15 cellular contexts compared by ENCODE assay signal in genomic region chr3:50122661-50123391, GRCh38. TPM values are rescaled to one million over a fixed set of nuclear protein-coding genes. Genes with fewer than 3 reads are reported as not detected.
A peak's percentile ranks its signal among the peaks of the same experiment; 100 is the strongest.
DNase-seq lines count a peak whose midpoint lies in the region; ATAC-seq and TF ChIP-seq lines count a peak whose summit lies in the region.
"Had no signal": no experiment of that assay in that cellular context is flagged by ENCODE, and none has a peak within 500 bp of the region (broad histone marks: within the 10 kb centered on the region; RNA-seq: fewer than 3 reads in every experiment).

No MANE protein-coding gene starts in this region.

- intact Hi-C loops in left ventricle myocardium inferior (cut with micrococcal nuclease) = no loop called here
- intact Hi-C loops in cardiac septum (cut with DNase I) = loop anchor here (5.0 kb wide), 1 partner anchor 149 kb away; no protein-coding TSS in a partner anchor
- intact Hi-C loops in natural killer cell (cut with micrococcal nuclease) = loop anchor here (5.0 kb wide), 1 partner anchor 149 kb away; no protein-coding TSS in a partner anchor

- H3K27me3 Mint-ChIP-seq in activated T-helper 17 cell treated with anti-CD3 and anti-CD28 coated beads, Interleukin-2, amount 50 U/mL, for 72 hours = no peaks in the 10 kb centered on the region
- H3K27me3 Mint-ChIP-seq in natural killer cell (ENCODE audit: low read depth in 2 of 2) = no peaks in the 10 kb centered on the region
- H3K27me3 Mint-ChIP-seq: activated CD4-positive, alpha-beta memory T cell treated with anti-CD3 and anti-CD28 coated beads for 36 hours; stimulated activated naive CD8-positive, alpha-beta T cell treated with anti-CD3 and anti-CD28 coated beads, Interleukin-15, Interleukin-2, amounts not matched to agents 100 ng/mL and 50 ng/mL, for 24 hours had no signal

- no peaks in the 10 kb centered on the region for H3K4me1 Mint-ChIP-seq in activated T-helper 17 cell treated with anti-CD3 and anti-CD28 coated beads, Interleukin-2, amount 50 U/mL, for 72 hours
- peaks cover 8% of the 10 kb centered on the region in 2 donors for H3K4me1 Mint-ChIP-seq in natural killer cell

- no peaks in the 10 kb centered on the region for H3K9me3 ChIP-seq in left ventricle myocardium inferior (replicated peaks)
- H3K9me3 ChIP-seq: uterus had no signal

- H3K4me1 ChIP-seq in left ventricle myocardium inferior = peaks cover 29% of the 10 kb centered on the region

- no peaks in the 10 kb centered on the region for H3K27me3 ChIP-seq in left ventricle myocardium inferior (ENCODE audit: low read depth)
- H3K27me3 ChIP-seq: uterus had no signal

- H3K36me3 Mint-ChIP-seq in activated T-helper 17 cell treated with anti-CD3 and anti-CD28 coated beads, Interleukin-2, amount 50 U/mL, for 72 hours (ENCODE audit: low read depth) = peaks cover 26% of the 10 kb centered on the region
- no peaks in the 10 kb centered on the region for H3K36me3 Mint-ChIP-seq in natural killer cell

- DNase-seq in left ventricle myocardium inferior = peak; percentile 2
- no peak for DNase-seq in cardiac septum (ENCODE audit: low spot score)
- no peak for DNase-seq in natural killer cell
- DNase-seq in substantia nigra (lab: John Stamatoyannopoulos, UW) = no peak
- DNase-seq in OCI-M2 (lab: John Stamatoyannopoulos, UW; ENCODE audit: unreplicated experiment) = no peak
- DNase-seq in midbrain (lab: John Stamatoyannopoulos, UW) = no peak
- DNase-seq: activated CD4-positive, alpha-beta memory T cell treated with anti-CD3 and anti-CD28 coated beads for 36 hours; amniotic stem cell; NCI-H1092 treated with DMSO at 0.1 percent for 48 hours; uterus had no signal

- no peak overlapping the region for H3K4me3 Mint-ChIP-seq in activated T-helper 17 cell treated with anti-CD3 and anti-CD28 coated beads, Interleukin-2, amount 50 U/mL, for 72 hours
- H3K4me3 Mint-ChIP-seq in natural killer cell = no peak overlapping the region
- H3K4me3 Mint-ChIP-seq: activated CD4-positive, alpha-beta memory T cell treated with anti-CD3 and anti-CD28 coated beads for 36 hours; activated T-helper 1 cell treated with anti-CD3 and anti-CD28 coated beads, Interleukin-12 subunit alpha, Interleukin-12 subunit beta, Interleukin-2, Interleukin-4 antibody, amounts not matched to agents 30 ng/mL and 10 ng/mL and 1 ng/mL, durations not matched to agents 14 hours and 24 hours and 36 hours; stimulated activated naive CD8-positive, alpha-beta T cell treated with anti-CD3 and anti-CD28 coated beads, Interleukin-15, Interleukin-2, amounts not matched to agents 100 ng/mL and 50 ng/mL, for 24 hours had no signal

- H3K9me3 Mint-ChIP-seq in activated T-helper 17 cell treated with anti-CD3 and anti-CD28 coated beads, Interleukin-2, amount 50 U/mL, for 72 hours = no peaks in the 10 kb centered on the region
- H3K9me3 Mint-ChIP-seq in natural killer cell = no peaks in the 10 kb centered on the region
- H3K9me3 Mint-ChIP-seq: activated CD4-positive, alpha-beta memory T cell treated with anti-CD3 and anti-CD28 coated beads for 36 hours; activated T-helper 1 cell treated with anti-CD3 and anti-CD28 coated beads, Interleukin-12 subunit alpha, Interleukin-12 subunit beta, Interleukin-2, Interleukin-4 antibody, amounts not matched to agents 30 ng/mL and 10 ng/mL and 1 ng/mL, durations not matched to agents 14 hours and 24 hours and 36 hours; stimulated activated naive CD8-positive, alpha-beta T cell treated with anti-CD3 and anti-CD28 coated beads, Interleukin-15, Interleukin-2, amounts not matched to agents 100 ng/mL and 50 ng/mL, for 24 hours had no signal

- peaks cover 36% of the 10 kb centered on the region for H3K36me3 ChIP-seq in left ventricle myocardium inferior
- H3K36me3 ChIP-seq: uterus had no signal

- no peak overlapping the region for H3K4me3 ChIP-seq in left ventricle myocardium inferior
- H3K4me3 ChIP-seq: uterus had no signal

- H3K27ac ChIP-seq in left ventricle myocardium inferior (replicated peaks) (no peak overlapping the region), substantia nigra (ENCODE audit: low read depth, low read length, poor library complexity, severe bottlenecking) (no peak overlapping the region)
- H3K27ac ChIP-seq: KMS-11, uterus had no signal

- ATAC-seq in activated T-helper 17 cell treated with anti-CD3 and anti-CD28 coated beads, Interleukin-2, amount 50 U/mL, for 72 hours (replicated peaks) = no peak
- ATAC-seq in natural killer cell (no peak), HG03469 (IDR thresholded peaks at IDR 0.05; ENCODE audit: unreplicated experiment) (no peak)

- no peak for TF ChIP-seq CTCF in left ventricle myocardium inferior (IDR thresholded peaks at IDR 0.05; ENCODE audit: borderline replicate concordance)
- TF ChIP-seq CTCF in natural killer cell (IDR thresholded peaks at IDR 0.05) = no peak

- H3K27ac Mint-ChIP-seq in activated T-helper 17 cell treated with anti-CD3 and anti-CD28 coated beads, Interleukin-2, amount 50 U/mL, for 72 hours = peak overlapping the region; percentile 79
- H3K27ac Mint-ChIP-seq in natural killer cell = peak overlapping the region; percentile 62 to 74
- H3K27ac Mint-ChIP-seq: activated CD4-positive, alpha-beta memory T cell treated with anti-CD3 and anti-CD28 coated beads for 36 hours; activated T-helper 1 cell treated with anti-CD3 and anti-CD28 coated beads, Interleukin-12 subunit alpha, Interleukin-12 subunit beta, Interleukin-2, Interleukin-4 antibody, amounts not matched to agents 30 ng/mL and 10 ng/mL and 1 ng/mL, durations not matched to agents 14 hours and 24 hours and 36 hours; stimulated activated naive CD8-positive, alpha-beta T cell treated with anti-CD3 and anti-CD28 coated beads, Interleukin-15, Interleukin-2, amounts not matched to agents 100 ng/mL and 50 ng/mL, for 24 hours had no signal

RNA-seq across cellular contexts. Expression of gene SEMA3F, which starts 32.3 kb away (rescaled TPM):
- total RNA-seq in left ventricle myocardium inferior (10.2 TPM), cardiac septum (10.0 TPM), natural killer cell (1 to 10 TPM in 1 of 3 donors, under 1 TPM in 2; 0.16 to 1.1 (median 0.78) TPM)
- total RNA-seq in activated T-helper 17 cell treated with anti-CD3 and anti-CD28 coated beads, Interleukin-2, amount 50 U/mL, for 72 hours = 1 to 10 TPM in 1 of 2 donors, not detected in 1; 1.5 TPM

RNA-seq across cellular contexts. Expression of gene RBM5, which starts 34.1 kb away (rescaled TPM):
- total RNA-seq in left ventricle myocardium inferior (58.4 TPM), cardiac septum (85.3 TPM), natural killer cell (100 to 1,000 TPM; 359 to 473 (median 401) TPM)
- total RNA-seq in activated T-helper 17 cell treated with anti-CD3 and anti-CD28 coated beads, Interleukin-2, amount 50 U/mL, for 72 hours = 100 to 1,000 TPM; 146 to 167 TPM
